Comparison of ENCODE assay signal across 29 cellular contexts in the genomic region with DNA sequence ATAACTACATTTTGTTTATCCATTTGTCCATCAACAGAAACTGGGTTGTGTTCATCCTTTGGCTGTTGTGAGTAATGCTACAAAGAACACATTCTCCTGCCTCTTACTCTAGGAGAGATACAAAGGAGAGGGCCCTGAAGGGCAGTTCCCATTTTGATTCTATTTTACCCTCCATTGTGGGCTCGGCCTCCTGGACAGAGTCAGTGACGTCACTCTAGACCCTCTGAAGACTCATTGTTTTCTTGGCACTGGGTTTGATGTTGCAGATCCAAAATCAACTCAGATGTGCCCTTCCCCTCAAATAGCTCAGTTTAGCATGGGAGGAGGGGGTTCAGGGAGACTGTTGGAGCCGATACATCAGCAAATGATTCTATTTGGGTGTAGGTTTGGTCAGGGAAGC.
"Had no signal": no experiment of that assay in that cellular context is flagged by ENCODE, and none has a peak within 500 bp of the region (broad histone marks: within the 10 kb centered on the region; RNA-seq: fewer than 3 reads in every experiment).

No MANE protein-coding gene starts in this region.

- H3K27me3 ChIP-seq: brain microvascular endothelial cell, esophagus muscularis mucosa, foreskin keratinocyte, gastroesophageal sphincter had no signal

- H3K9me3 ChIP-seq: esophagus muscularis mucosa, gastroesophageal sphincter, heart right ventricle had no signal

- DNase-seq: activated B cell treated with CpG ODN at 0.5 μM for 24 hours; activated CD4-positive, alpha-beta T cell treated with anti-CD3 and anti-CD28 coated beads for 48 hours; activated CD4-positive, alpha-beta T cell treated with anti-CD3 and anti-CD28 coated beads, Interleukin-2, amount 50 U/mL, for 1 hour; activated CD4-positive, alpha-beta T cell treated with anti-CD3 and anti-CD28 coated beads, Interleukin-2, amount 50 U/mL, for 48 hours; activated CD8-positive, alpha-beta memory T cell treated with anti-CD3 and anti-CD28 coated beads for 24 hours; activated CD8-positive, alpha-beta T cell treated with anti-CD3 and anti-CD28 coated beads for 36 hours; activated effector memory CD4-positive, alpha-beta T cell treated with Interleukin-2 at 50 U/mL for 16 hours; activated gamma-delta T cell treated with Interleukin-2 at 50 U/mL for 16 hours; activated naive CD4-positive, alpha-beta T cell treated with anti-CD3 and anti-CD28 coated beads for 36 hours; activated naive CD8-positive, alpha-beta T cell treated with anti-CD3 and anti-CD28 coated beads, Interleukin-2, amount 10 ng/mL, durations not matched to agents 7 days and 5 days; activated T-cell treated with anti-CD3 and anti-CD28 coated beads, Interleukin-2, amount 50 U/mL, for 4 hours; amniotic stem cell; anterior cingulate cortex; brain microvascular endothelial cell; effector CD4-positive, alpha-beta T cell; effector memory CD8-positive, alpha-beta T cell; erythroblast; foreskin keratinocyte; heart right ventricle; T-helper 1 cell; T-helper 17 cell; T1000; WERI-Rb-1 had no signal

- H3K36me3 ChIP-seq: brain microvascular endothelial cell, esophagus muscularis mucosa, gastroesophageal sphincter, heart right ventricle, WERI-Rb-1 had no signal

- ATAC-seq: activated CD4-positive, CD25-positive, alpha-beta regulatory T cell treated with anti-CD3 and anti-CD28 coated beads, Interleukin-2, amount 50 U/mL, for 24 hours; activated CD8-positive, alpha-beta T cell treated with anti-CD3 and anti-CD28 coated beads for 36 hours; activated naive CD4-positive, alpha-beta T cell treated with anti-CD3 and anti-CD28 coated beads, Interleukin-2, amount 50 U/mL, for 72 hours; activated T-cell treated with anti-CD3 and anti-CD28 coated beads, Interleukin-2, amount 50 U/mL, for 4 hours; activated T-helper 17 cell treated with anti-CD3 and anti-CD28 coated beads, Interleukin-2, amount 50 U/mL, for 72 hours; effector memory CD8-positive, alpha-beta T cell; foreskin keratinocyte; gastroesophageal sphincter; heart right ventricle; T-helper 17 cell had no signal

- H3K4me1 ChIP-seq: esophagus muscularis mucosa, foreskin keratinocyte, gastroesophageal sphincter, heart right ventricle had no signal

- H3K27ac ChIP-seq: brain microvascular endothelial cell, coronary artery, esophagus muscularis mucosa, foreskin keratinocyte, gastroesophageal sphincter, heart right ventricle, WERI-Rb-1 had no signal

- H3K4me3 ChIP-seq: coronary artery, esophagus muscularis mucosa, gastroesophageal sphincter, heart right ventricle had no signal
